10 cellular contexts compared by ENCODE assay signal in the genomic region with DNA sequence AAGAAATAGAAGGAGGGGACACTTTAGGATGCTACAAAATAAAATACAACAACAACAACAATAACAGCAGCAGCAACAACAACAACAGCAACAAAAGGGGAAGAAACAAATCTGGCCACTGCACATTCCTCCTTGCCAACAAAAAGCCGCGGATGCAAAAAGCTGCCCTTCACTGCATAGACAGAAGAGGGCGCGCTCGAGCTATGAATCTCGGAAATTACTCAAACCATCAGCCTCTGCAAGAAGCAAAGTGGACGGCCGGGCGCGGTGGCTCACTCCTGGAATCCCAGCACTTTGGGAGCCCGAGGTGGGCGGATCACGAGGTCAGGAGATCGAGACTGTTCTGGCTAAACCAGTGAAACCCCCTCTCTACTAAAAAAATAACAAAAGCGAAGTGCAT. TPM values are rescaled to one million over a fixed set of nuclear protein-coding genes. Genes with fewer than 3 reads are reported as not detected.
DNase-seq lines count a peak whose midpoint lies in the region; ATAC-seq, FAIRE-seq and TF ChIP-seq lines count a peak whose summit lies in the region.
"Not testable (repeated sequence)": the region's sequence is repeated elsewhere in the genome, so short reads cannot be mapped to it uniquely, and the experiment has no call there.
"Had no signal": no experiment of that assay in that cellular context is flagged by ENCODE, and none has a peak within 500 bp of the region (broad histone marks: within the 10 kb centered on the region; RNA-seq: fewer than 3 reads in every experiment).

No MANE protein-coding gene starts in this region.

- POLR2A ChIA-PET in activated naive CD8-positive, alpha-beta T cell treated with anti-CD3 and anti-CD28 coated beads, Interleukin-2, amount 10 ng/mL, durations not matched to agents 7 days and 5 days (lab: Charles Lee), result not testable (repeated sequence)

- intact Hi-C loops in kidney (cut with DNase I); spleen (cut with DNase I; ENCODE audit: low total_unique reads); uterus (cut with DNase I; ENCODE audit: low total_unique reads): not testable (repeated sequence)

- not testable (repeated sequence) for H3K27me3 Mint-ChIP-seq in activated naive CD8-positive, alpha-beta T cell treated with anti-CD3 and anti-CD28 coated beads, Interleukin-2, amount 10 ng/mL, durations not matched to agents 7 days and 5 days; effector memory CD8-positive, alpha-beta T cell; nephron (ENCODE audit: low read depth)

- H3K4me1 Mint-ChIP-seq in activated naive CD8-positive, alpha-beta T cell treated with anti-CD3 and anti-CD28 coated beads, Interleukin-2, amount 10 ng/mL, durations not matched to agents 7 days and 5 days; effector memory CD8-positive, alpha-beta T cell (ENCODE audit: low read depth in 2 of 2); nephron: not testable (repeated sequence)

- H3K36me3 Mint-ChIP-seq in activated naive CD8-positive, alpha-beta T cell treated with anti-CD3 and anti-CD28 coated beads, Interleukin-2, amount 10 ng/mL, durations not matched to agents 7 days and 5 days; effector memory CD8-positive, alpha-beta T cell (ENCODE audit: insufficient read depth); nephron (ENCODE audit: low read depth): not testable (repeated sequence)

- 0 to 2% (median 2%) methylated on average over 10 to 13 of the region's 15 CpGs for WGBS in spleen, 5 donors

- not testable (repeated sequence) for TF ChIP-seq POLR2A in spleen (IDR thresholded peaks at IDR 0.05); uterus (IDR thresholded peaks at IDR 0.05)

- H3K27me3 ChIP-seq in RWPE2 (ENCODE audit: insufficient read depth, poor library complexity, severe bottlenecking); spleen (replicated peaks in 1 of 7); uterus: not testable (repeated sequence)

- not testable (repeated sequence) for H3K27ac Mint-ChIP-seq in activated naive CD8-positive, alpha-beta T cell treated with anti-CD3 and anti-CD28 coated beads, Interleukin-2, amount 10 ng/mL, durations not matched to agents 7 days and 5 days; effector memory CD8-positive, alpha-beta T cell; nephron

- H3K9ac ChIP-seq in kidney (ENCODE audit: low read length in 2 of 2), result not testable (repeated sequence)

- not testable (repeated sequence) for H3K36me3 ChIP-seq in RWPE2 (ENCODE audit: low read depth); kidney (ENCODE audit: control insufficient read depth in 1 of 2, insufficient read depth in 2 of 2, low read length in 2 of 2); spleen; uterus

- not testable (repeated sequence) for H3K9me3 ChIP-seq in RWPE2 (ENCODE audit: severe bottlenecking); kidney (ENCODE audit: control insufficient read depth in 1 of 2, low read length in 2 of 2); spleen; uterus

- not testable (repeated sequence) for H3K4me1 ChIP-seq in RWPE2 (ENCODE audit: insufficient read depth, poor library complexity, severe bottlenecking); kidney (ENCODE audit: control insufficient read depth in 1 of 2, insufficient read depth in 1 of 2, low read depth in 1 of 2, low read length in 2 of 2); spleen; uterus

- not testable (repeated sequence) for H3K4me3 Mint-ChIP-seq in activated naive CD8-positive, alpha-beta T cell treated with anti-CD3 and anti-CD28 coated beads, Interleukin-2, amount 10 ng/mL, durations not matched to agents 7 days and 5 days; effector memory CD8-positive, alpha-beta T cell; nephron

- not testable (repeated sequence) for H3K9me3 Mint-ChIP-seq in activated naive CD8-positive, alpha-beta T cell treated with anti-CD3 and anti-CD28 coated beads, Interleukin-2, amount 10 ng/mL, durations not matched to agents 7 days and 5 days; effector memory CD8-positive, alpha-beta T cell; nephron

- H3K4me3 ChIP-seq in RWPE2 (ENCODE audit: severe bottlenecking); kidney (ENCODE audit: low read length in 2 of 2); spleen; uterus: not testable (repeated sequence)

- TF ChIP-seq CTCF in GM13976 (IDR thresholded peaks at IDR 0.05; ENCODE audit: borderline replicate concordance, control extremely low read depth, extremely low read depth, insufficient read depth, missing control alignments) (peak; percentile 43), RWPE2 (IDR thresholded peaks at IDR 0.05; ENCODE audit: poor library complexity, severe bottlenecking) (peak; percentile 14), kidney (IDR thresholded peaks at IDR 0.05; ENCODE audit: borderline replicate concordance, extremely low read depth, insufficient read depth) (peak; percentile 41), nephron (IDR thresholded peaks at IDR 0.05; ENCODE audit: unreplicated experiment in 3 of 3) (peak; percentile 52 to 54 (median 53)), spleen (IDR thresholded peaks at IDR 0.05 in 8 of 11, conservative IDR thresholded peaks at IDR 0.05 in 3 of 11) (peak in 7 of 11 experiments; percentile 54 to 78 (median 61)), uterus (IDR thresholded peaks at IDR 0.05) (peak in 3 of 4 experiments; percentile 16 to 53 (median 42))

- not testable (repeated sequence) for H3K27ac ChIP-seq in RWPE2 (ENCODE audit: poor library complexity, severe bottlenecking); kidney (ENCODE audit: low read depth in 2 of 2, low read length in 2 of 2); spleen; uterus

- ATAC-seq in RWPE2 (ENCODE audit: low read depth); activated naive CD8-positive, alpha-beta T cell treated with anti-CD3 and anti-CD28 coated beads, Interleukin-2, amount 10 ng/mL, durations not matched to agents 7 days and 5 days (ENCODE audit: low read depth); effector memory CD8-positive, alpha-beta T cell (replicated peaks): not testable (repeated sequence)

- not testable (repeated sequence) for FAIRE-seq in kidney (lab: Jason Lieb, UNC)

- in situ Hi-C loops in GM13976 (cut with MboI; ENCODE audit: low sequenced_read_pairs, unreplicated experiment), result not testable (repeated sequence)

- DNase-seq in GM13976 (ENCODE audit: low spot score); RWPE2 (ENCODE audit: low spot score); kidney; spleen; uterus: not testable (repeated sequence)
- peak; percentile 100 for DNase-seq in activated naive CD8-positive, alpha-beta T cell treated with anti-CD3 and anti-CD28 coated beads, Interleukin-2, amount 10 ng/mL, durations not matched to agents 7 days and 5 days
- peak; percentile 81 to 99 (median 88) for DNase-seq in effector memory CD8-positive, alpha-beta T cell

RNA-seq across cellular contexts. Expression of gene SULT2A1, which starts 34.0 kb away (rescaled TPM):
- total RNA-seq in activated naive CD8-positive, alpha-beta T cell treated with anti-CD3 and anti-CD28 coated beads, Interleukin-2, amount 10 ng/mL, durations not matched to agents 7 days and 5 days, result not detected
- total RNA-seq in kidney (not detected), spleen (under 1 TPM in 1 of 7 donors, not detected in 6; 0.19 TPM), uterus (not detected)
- polyA plus RNA-seq in kidney (ENCODE audit: insufficient read depth, low read depth, low replicate concordance) (not detected), spleen (not detected)
- total RNA-seq: osteoblast, PC-3 had no signal
